ENCODE assay signal across 1 cellular context in the genomic region with DNA sequence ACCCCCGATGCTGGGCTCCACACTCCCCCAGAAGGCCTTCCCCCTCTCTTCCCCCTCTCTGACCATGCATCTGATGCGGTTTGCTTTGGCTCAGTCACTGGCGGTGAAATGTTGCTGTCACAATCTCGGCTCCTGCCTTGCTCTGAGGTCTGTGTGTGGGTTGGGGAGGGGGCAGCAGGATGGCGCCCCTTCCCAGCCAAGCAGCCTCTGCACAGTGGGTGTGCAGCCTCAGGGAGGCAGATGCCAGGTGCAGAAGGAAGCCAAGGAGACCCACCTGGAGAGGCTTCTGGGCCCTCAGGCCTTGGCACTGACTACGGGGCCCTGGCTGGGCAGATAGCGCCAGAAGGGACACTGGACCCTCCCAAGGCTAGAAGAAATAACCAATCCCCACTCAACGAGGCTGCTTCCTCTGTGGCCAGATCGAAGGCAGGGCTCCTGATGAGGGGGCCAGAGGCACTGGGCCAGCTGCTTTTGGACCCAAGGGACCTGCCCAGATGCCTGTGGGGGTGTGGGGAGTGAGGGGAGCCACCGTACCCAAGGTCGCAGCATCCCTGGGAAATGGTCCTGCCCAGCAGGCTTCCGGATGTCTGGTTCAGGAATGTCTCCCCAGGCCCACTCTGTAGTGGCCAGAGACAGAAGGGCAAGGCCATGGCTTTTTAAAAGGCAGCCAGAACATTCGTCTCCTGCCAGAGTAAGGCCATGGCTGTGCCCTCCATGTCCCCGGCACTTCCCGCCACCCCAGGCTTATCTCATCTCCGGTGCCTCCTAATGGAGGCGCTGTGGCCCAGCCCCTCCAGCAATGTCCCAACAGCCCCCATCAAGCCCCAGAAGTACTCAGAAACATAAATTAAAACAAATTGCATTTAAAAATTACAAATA.
TF ChIP-seq lines count a peak whose summit lies in the region.

No MANE protein-coding gene starts in this region.

TF ChIP-seq in HepG2, 621 proteins besides CTCF, POLR2A, EP300 and RAD21 (continued from another document and continues in another):
- TF ChIP-seq ZXDC (CRISPR knock-in tag; IDR thresholded peaks at IDR 0.05): no peak
- TF ChIP-seq KMT2A (CRISPR knock-in tag; IDR thresholded peaks at IDR 0.05): no peak
- TF ChIP-seq ZNF331 (CRISPR knock-in tag; IDR thresholded peaks at IDR 0.05): no peak
- TF ChIP-seq ZNF782 (CRISPR knock-in tag; IDR thresholded peaks at IDR 0.05; ENCODE audit: borderline replicate concordance): no peak
- 0 out of 2 replicates have a peak, but pooled peaks have one; percentile 20 for TF ChIP-seq HIVEP1 (CRISPR knock-in tag; IDR thresholded peaks at IDR 0.05)
- TF ChIP-seq NCOA2 (CRISPR knock-in tag; IDR thresholded peaks at IDR 0.05): no peak
- TF ChIP-seq NPAS2 (CRISPR knock-in tag; IDR thresholded peaks at IDR 0.05; ENCODE audit: borderline replicate concordance): no peak
- TF ChIP-seq TCF12 (IDR thresholded peaks at IDR 0.05): no peak
- TF ChIP-seq TCF12 (CRISPR knock-in tag; IDR thresholded peaks at IDR 0.05): 0 out of 2 replicates have a peak, but pooled peaks have one; percentile 25
- no peak for TF ChIP-seq ATAD3A (CRISPR knock-in tag; IDR thresholded peaks at IDR 0.05)
- TF ChIP-seq ZNF350 (CRISPR knock-in tag; IDR thresholded peaks at IDR 0.05; ENCODE audit: borderline replicate concordance, low read depth): no peak
- no peak for TF ChIP-seq ARNT2 (CRISPR knock-in tag; IDR thresholded peaks at IDR 0.05; ENCODE audit: low read depth)
- no peak for TF ChIP-seq ZNF362 (CRISPR knock-in tag; IDR thresholded peaks at IDR 0.05; ENCODE audit: borderline replicate concordance)
- no peak for TF ChIP-seq HMGA1 (CRISPR knock-in tag; conservative IDR thresholded peaks at IDR 0.05)
- 0 out of 2 replicates have a peak, but pooled peaks have one; percentile 49 for TF ChIP-seq SPEN (CRISPR knock-in tag; IDR thresholded peaks at IDR 0.05; ENCODE audit: low read depth)
- TF ChIP-seq ZNF256 (CRISPR knock-in tag; conservative IDR thresholded peaks at IDR 0.05): 0 out of 2 replicates have a peak, but pooled peaks have one; percentile 30
- peak; percentile 64; the same call in 1 of the 2 replicates for TF ChIP-seq NCOR1 (IDR thresholded peaks at IDR 0.05; ENCODE audit: borderline replicate concordance, low read length)
- TF ChIP-seq ZNF30 (CRISPR knock-in tag; IDR thresholded peaks at IDR 0.05): no peak
- TF ChIP-seq NR2F6 (IDR thresholded peaks at IDR 0.05): no peak
- 0 out of 2 replicates have a peak, but pooled peaks have one; percentile 4 for TF ChIP-seq NR2F6 (CRISPR knock-in tag; IDR thresholded peaks at IDR 0.05)
- TF ChIP-seq ZSCAN22 (CRISPR knock-in tag; IDR thresholded peaks at IDR 0.05): no peak
- TF ChIP-seq TMF1 (CRISPR knock-in tag; IDR thresholded peaks at IDR 0.05; ENCODE audit: low read depth): 0 out of 2 replicates have a peak, but pooled peaks have one; percentile 21
- TF ChIP-seq PHF21A (CRISPR knock-in tag; IDR thresholded peaks at IDR 0.05): peak; percentile 48; the same call in 1 of the 2 replicates
- TF ChIP-seq MAFF (IDR thresholded peaks at IDR 0.05; ENCODE audit: low read depth, low read length): no peak
- peak; percentile 44; the same call in 1 of the 2 replicates for TF ChIP-seq GABPB1 (CRISPR knock-in tag; IDR thresholded peaks at IDR 0.05)
- no peak for TF ChIP-seq ZNF282 (IDR thresholded peaks at IDR 0.05; ENCODE audit: partially characterized antibody)
- no peak for TF ChIP-seq ZNF878 (CRISPR knock-in tag; IDR thresholded peaks at IDR 0.05)
- no peak for TF ChIP-seq PATZ1 (CRISPR knock-in tag; IDR thresholded peaks at IDR 0.05)
- TF ChIP-seq ZMYM2 (CRISPR knock-in tag; IDR thresholded peaks at IDR 0.05): no peak
- no peak for TF ChIP-seq GABPA (IDR thresholded peaks at IDR 0.05; ENCODE audit: low read depth, low read length)
- TF ChIP-seq GABPA (CRISPR knock-in tag; IDR thresholded peaks at IDR 0.05; ENCODE audit: low read depth): no peak
- no peak for TF ChIP-seq ZC3H4 (CRISPR knock-in tag; IDR thresholded peaks at IDR 0.05; ENCODE audit: borderline replicate concordance)
- no peak for TF ChIP-seq ZIK1 (CRISPR knock-in tag; IDR thresholded peaks at IDR 0.05; ENCODE audit: borderline replicate concordance, low read depth)
- TF ChIP-seq GTF2F1 (IDR thresholded peaks at IDR 0.05; ENCODE audit: low read length): no peak
- no peak; the same call in 1 of the 2 replicates for TF ChIP-seq ZNF773 (CRISPR knock-in tag; IDR thresholded peaks at IDR 0.05; ENCODE audit: borderline replicate concordance)
- no peak for TF ChIP-seq ZNF260 (CRISPR knock-in tag; IDR thresholded peaks at IDR 0.05; ENCODE audit: borderline replicate concordance, low read depth)
- TF ChIP-seq, protein P1, sequence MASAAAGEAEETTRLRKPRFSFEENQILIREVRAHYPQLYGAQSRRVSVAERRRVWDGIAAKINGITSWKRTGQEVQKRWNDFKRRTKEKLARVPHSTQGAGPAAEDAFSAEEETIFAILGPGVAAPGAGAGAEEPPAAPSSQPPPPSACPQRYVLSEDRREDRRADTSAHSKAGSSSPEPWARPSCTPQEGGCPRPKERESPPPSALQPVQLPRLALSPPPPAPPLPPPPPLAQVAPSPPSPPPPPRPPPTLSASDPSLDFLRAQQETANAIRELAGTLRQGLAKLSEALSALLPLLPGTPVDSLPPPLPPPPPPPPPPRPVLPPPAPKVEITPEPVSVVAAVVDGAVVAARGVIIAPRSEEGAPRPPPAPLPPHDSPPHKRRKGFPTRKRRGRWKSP (CRISPR knock-in tag; IDR thresholded peaks at IDR 0.05): 0 out of 2 replicates have a peak, but pooled peaks have one; percentile 3
- no peak for TF ChIP-seq PHF5A (CRISPR knock-in tag; IDR thresholded peaks at IDR 0.05; ENCODE audit: low read depth, unreplicated experiment)
- no peak for TF ChIP-seq PREB (CRISPR knock-in tag; IDR thresholded peaks at IDR 0.05)
- no peak for TF ChIP-seq ZNF564 (CRISPR knock-in tag; IDR thresholded peaks at IDR 0.05)
- TF ChIP-seq ISL2 (CRISPR knock-in tag; IDR thresholded peaks at IDR 0.05): peak; percentile 20; the same call in 1 of the 2 replicates
- peak; percentile 10 for TF ChIP-seq YY1 (IDR thresholded peaks at IDR 0.05; ENCODE audit: insufficient read depth, insufficient replicate concordance, low read depth, low read length)
- no peak for TF ChIP-seq RNF219 (CRISPR knock-in tag; IDR thresholded peaks at IDR 0.05)
- TF ChIP-seq SIX1 (CRISPR knock-in tag; IDR thresholded peaks at IDR 0.05; ENCODE audit: borderline replicate concordance): no peak
- no peak for TF ChIP-seq ZNF543 (CRISPR knock-in tag; IDR thresholded peaks at IDR 0.05)
- TF ChIP-seq ZNF20 (CRISPR knock-in tag; IDR thresholded peaks at IDR 0.05): no peak
- TF ChIP-seq, protein P2, sequence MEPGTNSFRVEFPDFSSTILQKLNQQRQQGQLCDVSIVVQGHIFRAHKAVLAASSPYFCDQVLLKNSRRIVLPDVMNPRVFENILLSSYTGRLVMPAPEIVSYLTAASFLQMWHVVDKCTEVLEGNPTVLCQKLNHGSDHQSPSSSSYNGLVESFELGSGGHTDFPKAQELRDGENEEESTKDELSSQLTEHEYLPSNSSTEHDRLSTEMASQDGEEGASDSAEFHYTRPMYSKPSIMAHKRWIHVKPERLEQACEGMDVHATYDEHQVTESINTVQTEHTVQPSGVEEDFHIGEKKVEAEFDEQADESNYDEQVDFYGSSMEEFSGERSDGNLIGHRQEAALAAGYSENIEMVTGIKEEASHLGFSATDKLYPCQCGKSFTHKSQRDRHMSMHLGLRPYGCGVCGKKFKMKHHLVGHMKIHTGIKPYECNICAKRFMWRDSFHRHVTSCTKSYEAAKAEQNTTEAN (CRISPR knock-in tag; conservative IDR thresholded peaks at IDR 0.05): 0 out of 2 replicates have a peak, but pooled peaks have one; percentile 20
- TF ChIP-seq U2AF1 (optimal IDR thresholded peaks at IDR 0.05; ENCODE audit: low read depth, low read length): peak; percentile 22
- no peak for TF ChIP-seq ZNF225 (CRISPR knock-in tag; IDR thresholded peaks at IDR 0.05)
- no peak for TF ChIP-seq HNF4A (CRISPR knock-in tag; IDR thresholded peaks at IDR 0.05)
- no peak for TF ChIP-seq ZNF136 (CRISPR knock-in tag; IDR thresholded peaks at IDR 0.05; ENCODE audit: low read depth)
- no peak for TF ChIP-seq SMARCC2 (IDR thresholded peaks at IDR 0.05)
- TF ChIP-seq HDAC6 (IDR thresholded peaks at IDR 0.05; ENCODE audit: low read depth, low read length): no peak
